In the genomic region with DNA sequence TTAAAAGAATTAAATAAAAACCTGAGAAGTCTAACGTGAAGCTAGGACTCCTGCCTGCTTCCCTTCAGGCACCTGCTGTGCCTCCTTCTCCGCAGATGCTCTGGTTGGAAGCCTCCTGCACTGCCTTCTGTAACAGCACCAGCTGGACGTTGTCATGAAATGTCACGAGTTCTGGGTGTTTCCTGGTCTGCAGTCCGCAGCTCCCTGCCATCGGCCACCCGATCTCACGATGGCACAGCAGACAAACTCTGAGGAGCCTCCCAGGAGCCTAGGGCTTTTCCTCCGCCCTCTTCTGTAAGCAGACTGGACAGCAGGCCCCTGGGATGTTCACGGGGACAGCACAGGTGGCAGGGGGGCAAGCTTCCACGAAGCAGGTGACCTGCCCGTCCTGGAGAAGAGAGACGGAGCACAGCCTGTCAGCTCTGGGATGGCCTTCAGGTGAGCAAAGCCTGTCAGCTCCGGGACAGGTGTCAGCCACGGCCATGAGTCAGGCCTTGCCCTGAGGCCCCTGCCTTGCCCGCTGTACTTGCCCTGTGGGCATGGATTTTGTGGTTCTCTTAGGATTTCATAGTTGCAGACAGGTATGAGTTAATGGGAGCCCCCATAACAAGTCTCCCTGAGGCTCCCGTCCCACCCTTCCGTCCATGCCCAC, we compare ENCODE assay signal across 1 cellular context.
TF ChIP-seq lines count a peak whose summit lies in the region.

No MANE protein-coding gene starts in this region.

TF ChIP-seq in IMR-90, 13 proteins besides CTCF, POLR2A, EP300 and RAD21:
- TF ChIP-seq CEBPB (IDR thresholded peaks at IDR 0.05; ENCODE audit: low read depth, low read length) (no peak), MAFK (IDR thresholded peaks at IDR 0.05; ENCODE audit: low read depth, low read length) (no peak)
